Comparison of ENCODE assay signal across 8 cellular contexts in genomic region chr20:49747707-49748524, GRCh38. TPM values are rescaled to one million over a fixed set of nuclear protein-coding genes. Genes with fewer than 3 reads are reported as not detected.
A peak's percentile ranks its signal among the peaks of the same experiment; 100 is the strongest.
DNase-seq lines count a peak whose midpoint lies in the region; ATAC-seq and TF ChIP-seq lines count a peak whose summit lies in the region.

No MANE protein-coding gene starts in this region.

- H3K4me2 ChIP-seq in hepatocyte = peak overlapping the region; percentile 32

- no peaks in the 10 kb centered on the region for H3K36me3 ChIP-seq in hepatocyte (replicated peaks; ENCODE audit: insufficient read depth, low read depth)
- no peaks in the 10 kb centered on the region for H3K36me3 ChIP-seq in sigmoid colon

- WGBS in hepatocyte (ENCODE audit: low lambda C conversion rate, missing lambda C conversion rate) = 64% methylated on average over 10 of the region's 10 CpGs
- WGBS in sigmoid colon, 2 donors = 72% methylated on average over 10 of the region's 10 CpGs

- intact Hi-C loops in sigmoid colon (cut with DNase I) = loop anchor here (5.0 kb wide), 1 partner anchor 64 kb away; the partner anchor contains the start of gene SLC9A8

- no peaks in the 10 kb centered on the region for H4K20me1 ChIP-seq in hepatocyte (ENCODE audit: insufficient read depth, poor library complexity, severe bottlenecking)

- no peaks in the 10 kb centered on the region for H3K4me1 ChIP-seq in hepatocyte (ENCODE audit: insufficient read depth)
- peaks cover 0 to 34% (median 25%) of the 10 kb centered on the region in 4 donors for H3K4me1 ChIP-seq in sigmoid colon

- no peaks in the 10 kb centered on the region for H3K9me2 ChIP-seq in hepatocyte (replicated peaks; ENCODE audit: insufficient read depth)

- ATAC-seq in GM18907 (IDR thresholded peaks at IDR 0.05; ENCODE audit: unreplicated experiment) = no peak

- H3K9me3 ChIP-seq in hepatocyte (ENCODE audit: low read depth) (no peaks in the 10 kb centered on the region), sigmoid colon (no peaks in the 10 kb centered on the region)

- H3K79me2 ChIP-seq in hepatocyte = no peaks in the 10 kb centered on the region

- H3K27me3 ChIP-seq in hepatocyte (no peaks in the 10 kb centered on the region), sigmoid colon (no peaks in the 10 kb centered on the region)

- TF ChIP-seq CTCF in hepatocyte (IDR thresholded peaks at IDR 0.05; ENCODE audit: poor library complexity) (no peak), sigmoid colon (IDR thresholded peaks at IDR 0.05) (no peak)

- TF ChIP-seq EP300 in sigmoid colon (IDR thresholded peaks at IDR 0.05) = peak in 1 of 4 donors; percentile 25

- DNase-seq in GM03348 (ENCODE audit: low spot score) = peak; percentile 74
- peak; percentile 77 for DNase-seq in astrocyte of the hippocampus (ENCODE audit: low read depth, low spot score)
- DNase-seq in hepatocyte (ENCODE audit: low spot score) = peak; percentile 66
- peak; percentile 97 for DNase-seq in sigmoid colon
- no peak for DNase-seq in activated CD4-positive, alpha-beta T cell treated with anti-CD3 and anti-CD28 coated beads for 1 hour
- no peak for DNase-seq in DMS53 (lab: John Stamatoyannopoulos, UW)
- no peak for DNase-seq in activated naive CD4-positive, alpha-beta T cell treated with anti-CD3 and anti-CD28 coated beads, Interleukin-2, amount 50 U/mL, for 16 hours

- no peak for TF ChIP-seq POLR2A in sigmoid colon (IDR thresholded peaks at IDR 0.05)

- H3K27ac ChIP-seq in hepatocyte (peak overlapping the region; percentile 62), sigmoid colon (peak overlapping the region; percentile 80 to 88 (median 82))

- H3K4me3 ChIP-seq in hepatocyte (no peak overlapping the region), sigmoid colon (no peak overlapping the region)

- peak overlapping the region; percentile 18 for H2AFZ ChIP-seq in hepatocyte

RNA-seq across cellular contexts. Expression of gene B4GALT5, which starts 34.2 kb away (rescaled TPM):
- total RNA-seq in hepatocyte = 41.8 and 42.5 TPM in 2 replicates
- 12.0 and 12.9 TPM in 2 replicates for polyA plus RNA-seq in hepatocyte
- total RNA-seq in sigmoid colon = 10 to 100 TPM; 17.4 to 33.4 (median 21.5) TPM
- 10 to 100 TPM; 17.1 to 46.0 (median 17.4) TPM for polyA plus RNA-seq in sigmoid colon

Comparison
In these comparisons a context has a peak if more than half of its experiments do, and no peak if none do; other contexts are left out.
1. DNase-seq: peak in GM03348 (single experiment), astrocyte of the hippocampus (single experiment), hepatocyte (single experiment) and sigmoid colon (single experiment); none in activated CD4-positive, alpha-beta T cell treated with anti-CD3 and anti-CD28 coated beads for 1 hour (single experiment), DMS53 (single experiment) and activated naive CD4-positive, alpha-beta T cell treated with anti-CD3 and anti-CD28 coated beads, Interleukin-2, amount 50 U/mL, for 16 hours (single experiment).